27 cellular contexts compared by ENCODE assay signal in genomic region chr12:790253-790563, GRCh38. TPM values are rescaled to one million over a fixed set of nuclear protein-coding genes. Genes with fewer than 3 reads are reported as not detected.
DNase-seq lines count a peak whose midpoint lies in the region; ATAC-seq, FAIRE-seq and TF ChIP-seq lines count a peak whose summit lies in the region.
"Had no signal": no experiment of that assay in that cellular context is flagged by ENCODE, and none has a peak within 500 bp of the region (broad histone marks: within the 10 kb centered on the region; RNA-seq: fewer than 3 reads in every experiment).

No MANE protein-coding gene starts in this region.

- POLR2A ChIA-PET in activated CD4-positive, alpha-beta T cell treated with anti-CD3 and anti-CD28 coated beads for 36 hours (lab: Charles Lee), result interaction anchor here (0.6 kb wide), 1 partner anchor 33 kb away, joined by 7 read pairs; no protein-coding TSS in a partner anchor
- POLR2A ChIA-PET in K562 (lab: Yijun Ruan, JAX), result no interaction called here

- FAIRE-seq in K562 (lab: Jason Lieb, UNC), result peak; percentile 6
- FAIRE-seq: small intestine had no signal

- peak overlapping the region; percentile 33 for H3K27ac Mint-ChIP-seq in activated CD4-positive, alpha-beta T cell treated with anti-CD3 and anti-CD28 coated beads for 36 hours
- peak overlapping the region; percentile 10 for H3K27ac Mint-ChIP-seq in HFFc6

- H3K27ac ChIP-seq in K562 (ENCODE audit: extremely low read depth, low read depth, low read length) (peak overlapping the region; percentile 44; the same call in 1 of the 3 replicates), neutrophil (peak overlapping the region; percentile 51)
- H3K27ac ChIP-seq: psoas muscle, stomach had no signal

- peaks cover 84% of the 10 kb centered on the region for H3K4me1 Mint-ChIP-seq in activated CD4-positive, alpha-beta T cell treated with anti-CD3 and anti-CD28 coated beads for 36 hours
- peaks cover 85% of the 10 kb centered on the region for H3K4me1 Mint-ChIP-seq in HFFc6 (ENCODE audit: low read depth)

- no peak overlapping the region for H2AFZ ChIP-seq in K562 (ENCODE audit: low read depth, low read length)

- TF ChIP-seq POLR2A in K562 (conservative IDR thresholded peaks at IDR 0.05), result no peak

- H3K9ac ChIP-seq in K562 (ENCODE audit: insufficient read depth in 1 of 2, low read depth in 2 of 2, low read length in 2 of 2), result no peak overlapping the region

- no peak overlapping the region for H3K4me3 ChIP-seq in K562
- H3K4me3 ChIP-seq in neutrophil (ENCODE audit: low read depth in 1 of 2, low read length in 1 of 2), result no peak overlapping the region
- H3K4me3 ChIP-seq: gastrocnemius medialis, psoas muscle, stomach had no signal

- intact Hi-C loops in activated CD4-positive, alpha-beta T cell treated with anti-CD3 and anti-CD28 coated beads for 36 hours (cut with DNase I, micrococcal nuclease), result no loop called here
- intact Hi-C loops in K562 (cut with micrococcal nuclease), result no loop called here

- H4K20me1 ChIP-seq in K562 (replicated peaks; ENCODE audit: control insufficient read depth, insufficient read depth, low read length), result no peaks in the 10 kb centered on the region

- H3K4me2 ChIP-seq in K562 (ENCODE audit: insufficient read depth, low read length), result no peak overlapping the region

- no peak for ATAC-seq in activated CD4-positive, alpha-beta T cell treated with anti-CD3 and anti-CD28 coated beads for 36 hours
- ATAC-seq in K562, result no peak

- no peak for TF ChIP-seq EP300 in K562 (IDR thresholded peaks at IDR 0.05; ENCODE audit: low read length)

- H3K27me3 ChIP-seq in K562 (ENCODE audit: control insufficient read depth in 2 of 2, insufficient read depth in 2 of 2, low read length in 2 of 2) (no peaks in the 10 kb centered on the region), neutrophil (no peaks in the 10 kb centered on the region)
- H3K27me3 ChIP-seq: BE2C, gastrocnemius medialis, stomach had no signal

- H3K9me3 ChIP-seq in K562 (replicated peaks; ENCODE audit: control insufficient read depth, insufficient read depth, low read depth, low read length) (no peaks in the 10 kb centered on the region; the same call in 1 of the 2 replicates), neutrophil (no peaks in the 10 kb centered on the region)
- H3K9me3 ChIP-seq: BE2C, gastrocnemius medialis, psoas muscle, stomach had no signal

- in situ Hi-C loops in K562 (cut with MboI), result no loop called here

- H3K36me3 ChIP-seq in K562 (ENCODE audit: control insufficient read depth, insufficient read depth, low read length), result no peaks in the 10 kb centered on the region
- H3K36me3 ChIP-seq in neutrophil, result no peaks in the 10 kb centered on the region
- H3K36me3 ChIP-seq: BE2C, gastrocnemius medialis, stomach had no signal

- H3K27me3 Mint-ChIP-seq in activated CD4-positive, alpha-beta T cell treated with anti-CD3 and anti-CD28 coated beads for 36 hours, result no peaks in the 10 kb centered on the region
- no peaks in the 10 kb centered on the region; the same call in 1 of the 2 replicates for H3K27me3 Mint-ChIP-seq in HFFc6 (ENCODE audit: insufficient read depth)

- no peaks in the 10 kb centered on the region for H3K9me1 ChIP-seq in K562 (ENCODE audit: control insufficient read depth, insufficient read depth, low read length)

- DNase-seq in activated CD4-positive, alpha-beta T cell treated with anti-CD3 and anti-CD28 coated beads for 36 hours, result no peak
- DNase-seq in activated CD4-positive, alpha-beta T cell treated with anti-CD3 and anti-CD28 coated beads for 48 hours, result no peak
- DNase-seq in HFFc6, result no peak
- peak in 1 of 4 experiments; percentile 32 for DNase-seq in K562 (ENCODE audit: extremely low read depth in 1 of 4, low spot score in 3 of 4)
- no peak for DNase-seq in NCI-H2107 (lab: John Stamatoyannopoulos, UW)
- DNase-seq in dedifferentiated amniotic fluid mesenchymal stem cell (ENCODE audit: extremely low spot score), result no peak
- DNase-seq in RPMI8226, result no peak
- DNase-seq: 8988T; activated CD4-positive, alpha-beta T cell treated with anti-CD3 and anti-CD28 coated beads, Interleukin-2, amount 50 U/mL, for 1 hour; activated gamma-delta T cell treated with Interleukin-2 at 50 U/mL for 16 hours; aorta; BE2C; central memory CD4-positive, alpha-beta T cell; DMS 273 treated with DMSO at 0.1 percent for 48 hours; gastrocnemius medialis; IMR-90; mesenchymal stem cell; NCI-H1694; NCI-H226; psoas muscle; small intestine; stimulated activated CD4-positive, alpha-beta T cell treated with anti-CD3 and anti-CD28 coated beads, Interleukin-2, amount 100 ng/mL, for 48 hours; stomach; T-helper 1 cell; trophoblast cell had no signal

- no peak overlapping the region for H3K4me3 Mint-ChIP-seq in activated CD4-positive, alpha-beta T cell treated with anti-CD3 and anti-CD28 coated beads for 36 hours
- H3K4me3 Mint-ChIP-seq in HFFc6, result no peak overlapping the region
- H3K4me3 Mint-ChIP-seq: neural crest cell had no signal

- no peak for TF ChIP-seq RAD21 in K562 (CRISPR knock-in tag; conservative IDR thresholded peaks at IDR 0.05 in 1 of 2, IDR thresholded peaks at IDR 0.05 in 1 of 2)

- H3K79me2 ChIP-seq in K562 (ENCODE audit: control insufficient read depth, insufficient read depth, low read length), result peaks cover 98% of the 10 kb centered on the region

- H3K36me3 Mint-ChIP-seq in activated CD4-positive, alpha-beta T cell treated with anti-CD3 and anti-CD28 coated beads for 36 hours (ENCODE audit: low read depth), result peaks cover 23% of the 10 kb centered on the region
- H3K36me3 Mint-ChIP-seq in HFFc6 (ENCODE audit: low read depth), result peaks cover 2% of the 10 kb centered on the region

- H3K4me1 ChIP-seq in K562 (replicated peaks in 1 of 2; ENCODE audit: control insufficient read depth in 2 of 2, insufficient read depth in 2 of 2, low read length in 2 of 2) (peaks cover 0 to 16% of the 10 kb centered on the region in 2 experiments; a peak in 3 of 5 replicates), neutrophil (ENCODE audit: control insufficient read depth in 1 of 2, insufficient read depth in 1 of 2, low read depth in 1 of 2, low read length in 1 of 2) (peaks cover 16 to 20% of the 10 kb centered on the region in 2 experiments)

- H3K9me3 Mint-ChIP-seq in activated CD4-positive, alpha-beta T cell treated with anti-CD3 and anti-CD28 coated beads for 36 hours (ENCODE audit: low read depth), result no peaks in the 10 kb centered on the region
- H3K9me3 Mint-ChIP-seq in HFFc6, result no peaks in the 10 kb centered on the region
- H3K9me3 Mint-ChIP-seq: neural crest cell had no signal

- no TSS peak for BruUV-seq in K562 (replicated peaks; lab: Mats Ljungman, UMichigan)

- TF ChIP-seq CTCF in HFFc6 (IDR thresholded peaks at IDR 0.05) (no peak), K562 (IDR thresholded peaks at IDR 0.05 in 2 of 3, conservative IDR thresholded peaks at IDR 0.05 in 1 of 3; ENCODE audit: insufficient read depth in 2 of 3, low read depth in 1 of 3, low read length in 3 of 3) (no peak), neutrophil (IDR thresholded peaks at IDR 0.05) (no peak)

- WGBS in K562 (ENCODE audit: insufficient coverage, low coverage, missing lambda C conversion rate), result 5% methylated on average over 2 of the region's 2 CpGs

- CTCF ChIA-PET in activated CD4-positive, alpha-beta T cell treated with anti-CD3 and anti-CD28 coated beads for 36 hours (lab: Charles Lee), result interaction anchor here (0.7 to 2.4 kb wide), 3 partner anchors 9 to 333 kb away, joined by 3 to 17 read pairs (median 6); no protein-coding TSS in a partner anchor
- CTCF ChIA-PET in K562 (lab: Yijun Ruan, JAX; ENCODE audit: low intra/inter-chr PET ratio), result no interaction called here

TF ChIP-seq in K562, 482 proteins besides CTCF, POLR2A, EP300 and RAD21 (continues in another document):
- TF ChIP-seq E2F8 (IDR thresholded peaks at IDR 0.05; ENCODE audit: low read depth, partially characterized antibody) (no peak), MXI1 (IDR thresholded peaks at IDR 0.05; ENCODE audit: low read depth, low read length) (no peak)

RNA-seq across cellular contexts. Expression of gene WNK1, which starts 37.8 kb away (rescaled TPM):
- total RNA-seq in activated CD4-positive, alpha-beta T cell treated with anti-CD3 and anti-CD28 coated beads for 36 hours, result 100 to 1,000 TPM; 127 to 147 TPM
- 100 to 1,000 TPM in 2 of 6 experiments, 10 to 100 TPM in 4; 79.5 to 106 (median 94.3) TPM for total RNA-seq in HFFc6 (2021; fragmentation: NEBNext Ultra II Directional; extraction: Animal tissue kit (Norgen Biotek cat#: 25700))
- 107 and 268 TPM in 2 replicates for total RNA-seq in K562 (2011; cell fraction: chromatin; rRNA removed; ENCODE audit: low replicate concordance)
- total RNA-seq in K562 (2011; cell fraction: nucleolus; rRNA removed), result 59.2 and 97.8 TPM in 2 replicates
- 150 and 213 TPM in 2 replicates for total RNA-seq in K562 (2011; cell fraction: nucleoplasm; rRNA removed)
- 21.4 and 24.7 TPM in 2 replicates for total RNA-seq in K562 (2014; rRNA removed)
- 32.5 and 33.3 TPM in 2 replicates for total RNA-seq in K562 (2014; rRNA removed; fragmentation: Illumina TruSeq; extraction: Trizol)
- 32.0 and 37.2 TPM in 2 replicates for total RNA-seq in K562 (2015; rRNA removed; fragmentation: Illumina TruSeq; extraction: Trizol)
- 59.1 and 73.9 TPM in 2 replicates for total RNA-seq in K562 (2021)
- 30.8 and 31.0 TPM in 2 replicates for polyA plus RNA-seq in K562 (2011; rRNA removed)
- 46.3 and 55.3 TPM in 2 replicates for polyA plus RNA-seq in K562 (2011; cell fraction: cytosol; rRNA removed)
- polyA plus RNA-seq in K562 (2011; cell fraction: nucleus; rRNA removed), result 48.7 and 67.8 TPM in 2 replicates
- polyA plus RNA-seq in K562 (2012), result 48.1 and 51.9 TPM in 2 replicates
- polyA plus RNA-seq in K562 (2014; fragmentation: Illumina TruSeq; extraction: Trizol), result 62.6 and 66.0 TPM in 2 replicates
- 10 to 100 TPM in 1 of 2 experiments, 1 to 10 TPM in 1; 4.3 to 13.2 TPM for polyA plus RNA-seq in K562 (2014; fragmentation: Nextera tagmentation; extraction: Ambion mirVana)
- polyA plus RNA-seq in K562 (2014; rRNA removed), result 27.2 and 30.8 TPM in 2 replicates
- 109 and 110 TPM in 2 replicates for polyA minus RNA-seq in K562 (2011; rRNA and poly(A)+ RNA removed)
- polyA minus RNA-seq in K562 (2011; cell fraction: cytosol; rRNA and poly(A)+ RNA removed), result 116 and 128 TPM in 2 replicates
- 73.6 and 96.6 TPM in 2 replicates for polyA minus RNA-seq in K562 (2011; cell fraction: nucleus; rRNA and poly(A)+ RNA removed)
